In the genomic region with DNA sequence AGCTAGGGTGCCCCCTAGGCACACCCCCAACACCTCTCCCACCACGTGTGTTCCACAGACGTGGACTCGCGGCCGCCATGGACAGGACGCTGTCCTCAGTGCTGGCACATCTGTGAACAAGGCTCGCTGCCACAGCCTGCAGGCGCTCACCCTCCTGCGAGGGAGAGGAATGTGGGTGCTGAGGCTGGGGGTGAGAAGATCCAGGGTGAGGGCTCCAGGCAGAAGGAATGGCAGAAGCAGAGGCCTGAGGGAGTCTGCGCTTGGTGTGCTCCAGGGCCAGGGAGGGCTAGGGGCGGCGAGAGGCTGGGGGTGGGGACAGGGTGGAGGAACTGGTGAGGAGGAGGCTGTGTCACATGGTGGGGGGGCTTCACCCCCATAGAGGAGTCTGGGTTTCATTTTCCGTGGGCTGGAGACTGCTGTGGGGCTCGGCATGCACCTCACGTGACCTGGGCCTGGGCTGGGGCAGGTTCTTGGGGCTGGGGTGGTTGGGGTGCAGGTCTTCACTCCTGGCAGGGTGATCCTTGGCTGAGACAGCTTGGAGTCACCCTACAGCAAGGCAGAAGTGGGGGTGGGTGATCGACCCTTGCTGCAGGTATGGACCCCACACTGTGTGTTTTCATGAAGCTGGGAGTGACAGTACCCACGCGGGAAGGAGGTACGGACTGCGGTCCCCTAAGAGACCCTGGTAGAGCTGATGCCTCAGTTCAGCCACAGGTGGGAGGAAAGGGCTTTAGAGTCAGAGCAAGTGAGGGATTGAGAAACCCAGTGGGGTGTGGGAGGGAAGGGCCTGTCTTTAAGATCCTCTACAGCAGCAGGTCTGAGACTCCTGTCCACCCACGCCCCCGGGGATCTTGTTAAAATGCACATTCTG, we compare ENCODE assay signal across 1 cellular context.
TF ChIP-seq lines count a peak whose summit lies in the region.

No MANE protein-coding gene starts in this region.

TF ChIP-seq in GM23338, 12 proteins besides CTCF, POLR2A, EP300 and RAD21 (continued from another document):
- TF ChIP-seq, protein P1, sequence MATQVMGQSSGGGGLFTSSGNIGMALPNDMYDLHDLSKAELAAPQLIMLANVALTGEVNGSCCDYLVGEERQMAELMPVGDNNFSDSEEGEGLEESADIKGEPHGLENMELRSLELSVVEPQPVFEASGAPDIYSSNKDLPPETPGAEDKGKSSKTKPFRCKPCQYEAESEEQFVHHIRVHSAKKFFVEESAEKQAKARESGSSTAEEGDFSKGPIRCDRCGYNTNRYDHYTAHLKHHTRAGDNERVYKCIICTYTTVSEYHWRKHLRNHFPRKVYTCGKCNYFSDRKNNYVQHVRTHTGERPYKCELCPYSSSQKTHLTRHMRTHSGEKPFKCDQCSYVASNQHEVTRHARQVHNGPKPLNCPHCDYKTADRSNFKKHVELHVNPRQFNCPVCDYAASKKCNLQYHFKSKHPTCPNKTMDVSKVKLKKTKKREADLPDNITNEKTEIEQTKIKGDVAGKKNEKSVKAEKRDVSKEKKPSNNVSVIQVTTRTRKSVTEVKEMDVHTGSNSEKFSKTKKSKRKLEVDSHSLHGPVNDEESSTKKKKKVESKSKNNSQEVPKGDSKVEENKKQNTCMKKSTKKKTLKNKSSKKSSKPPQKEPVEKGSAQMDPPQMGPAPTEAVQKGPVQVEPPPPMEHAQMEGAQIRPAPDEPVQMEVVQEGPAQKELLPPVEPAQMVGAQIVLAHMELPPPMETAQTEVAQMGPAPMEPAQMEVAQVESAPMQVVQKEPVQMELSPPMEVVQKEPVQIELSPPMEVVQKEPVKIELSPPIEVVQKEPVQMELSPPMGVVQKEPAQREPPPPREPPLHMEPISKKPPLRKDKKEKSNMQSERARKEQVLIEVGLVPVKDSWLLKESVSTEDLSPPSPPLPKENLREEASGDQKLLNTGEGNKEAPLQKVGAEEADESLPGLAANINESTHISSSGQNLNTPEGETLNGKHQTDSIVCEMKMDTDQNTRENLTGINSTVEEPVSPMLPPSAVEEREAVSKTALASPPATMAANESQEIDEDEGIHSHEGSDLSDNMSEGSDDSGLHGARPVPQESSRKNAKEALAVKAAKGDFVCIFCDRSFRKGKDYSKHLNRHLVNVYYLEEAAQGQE (IDR thresholded peaks at IDR 0.05; ENCODE audit: unreplicated experiment): no peak
- TF ChIP-seq, protein P2, sequence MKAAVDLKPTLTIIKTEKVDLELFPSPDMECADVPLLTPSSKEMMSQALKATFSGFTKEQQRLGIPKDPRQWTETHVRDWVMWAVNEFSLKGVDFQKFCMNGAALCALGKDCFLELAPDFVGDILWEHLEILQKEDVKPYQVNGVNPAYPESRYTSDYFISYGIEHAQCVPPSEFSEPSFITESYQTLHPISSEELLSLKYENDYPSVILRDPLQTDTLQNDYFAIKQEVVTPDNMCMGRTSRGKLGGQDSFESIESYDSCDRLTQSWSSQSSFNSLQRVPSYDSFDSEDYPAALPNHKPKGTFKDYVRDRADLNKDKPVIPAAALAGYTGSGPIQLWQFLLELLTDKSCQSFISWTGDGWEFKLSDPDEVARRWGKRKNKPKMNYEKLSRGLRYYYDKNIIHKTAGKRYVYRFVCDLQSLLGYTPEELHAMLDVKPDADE (IDR thresholded peaks at IDR 0.05): no peak
- TF ChIP-seq, protein P3, sequence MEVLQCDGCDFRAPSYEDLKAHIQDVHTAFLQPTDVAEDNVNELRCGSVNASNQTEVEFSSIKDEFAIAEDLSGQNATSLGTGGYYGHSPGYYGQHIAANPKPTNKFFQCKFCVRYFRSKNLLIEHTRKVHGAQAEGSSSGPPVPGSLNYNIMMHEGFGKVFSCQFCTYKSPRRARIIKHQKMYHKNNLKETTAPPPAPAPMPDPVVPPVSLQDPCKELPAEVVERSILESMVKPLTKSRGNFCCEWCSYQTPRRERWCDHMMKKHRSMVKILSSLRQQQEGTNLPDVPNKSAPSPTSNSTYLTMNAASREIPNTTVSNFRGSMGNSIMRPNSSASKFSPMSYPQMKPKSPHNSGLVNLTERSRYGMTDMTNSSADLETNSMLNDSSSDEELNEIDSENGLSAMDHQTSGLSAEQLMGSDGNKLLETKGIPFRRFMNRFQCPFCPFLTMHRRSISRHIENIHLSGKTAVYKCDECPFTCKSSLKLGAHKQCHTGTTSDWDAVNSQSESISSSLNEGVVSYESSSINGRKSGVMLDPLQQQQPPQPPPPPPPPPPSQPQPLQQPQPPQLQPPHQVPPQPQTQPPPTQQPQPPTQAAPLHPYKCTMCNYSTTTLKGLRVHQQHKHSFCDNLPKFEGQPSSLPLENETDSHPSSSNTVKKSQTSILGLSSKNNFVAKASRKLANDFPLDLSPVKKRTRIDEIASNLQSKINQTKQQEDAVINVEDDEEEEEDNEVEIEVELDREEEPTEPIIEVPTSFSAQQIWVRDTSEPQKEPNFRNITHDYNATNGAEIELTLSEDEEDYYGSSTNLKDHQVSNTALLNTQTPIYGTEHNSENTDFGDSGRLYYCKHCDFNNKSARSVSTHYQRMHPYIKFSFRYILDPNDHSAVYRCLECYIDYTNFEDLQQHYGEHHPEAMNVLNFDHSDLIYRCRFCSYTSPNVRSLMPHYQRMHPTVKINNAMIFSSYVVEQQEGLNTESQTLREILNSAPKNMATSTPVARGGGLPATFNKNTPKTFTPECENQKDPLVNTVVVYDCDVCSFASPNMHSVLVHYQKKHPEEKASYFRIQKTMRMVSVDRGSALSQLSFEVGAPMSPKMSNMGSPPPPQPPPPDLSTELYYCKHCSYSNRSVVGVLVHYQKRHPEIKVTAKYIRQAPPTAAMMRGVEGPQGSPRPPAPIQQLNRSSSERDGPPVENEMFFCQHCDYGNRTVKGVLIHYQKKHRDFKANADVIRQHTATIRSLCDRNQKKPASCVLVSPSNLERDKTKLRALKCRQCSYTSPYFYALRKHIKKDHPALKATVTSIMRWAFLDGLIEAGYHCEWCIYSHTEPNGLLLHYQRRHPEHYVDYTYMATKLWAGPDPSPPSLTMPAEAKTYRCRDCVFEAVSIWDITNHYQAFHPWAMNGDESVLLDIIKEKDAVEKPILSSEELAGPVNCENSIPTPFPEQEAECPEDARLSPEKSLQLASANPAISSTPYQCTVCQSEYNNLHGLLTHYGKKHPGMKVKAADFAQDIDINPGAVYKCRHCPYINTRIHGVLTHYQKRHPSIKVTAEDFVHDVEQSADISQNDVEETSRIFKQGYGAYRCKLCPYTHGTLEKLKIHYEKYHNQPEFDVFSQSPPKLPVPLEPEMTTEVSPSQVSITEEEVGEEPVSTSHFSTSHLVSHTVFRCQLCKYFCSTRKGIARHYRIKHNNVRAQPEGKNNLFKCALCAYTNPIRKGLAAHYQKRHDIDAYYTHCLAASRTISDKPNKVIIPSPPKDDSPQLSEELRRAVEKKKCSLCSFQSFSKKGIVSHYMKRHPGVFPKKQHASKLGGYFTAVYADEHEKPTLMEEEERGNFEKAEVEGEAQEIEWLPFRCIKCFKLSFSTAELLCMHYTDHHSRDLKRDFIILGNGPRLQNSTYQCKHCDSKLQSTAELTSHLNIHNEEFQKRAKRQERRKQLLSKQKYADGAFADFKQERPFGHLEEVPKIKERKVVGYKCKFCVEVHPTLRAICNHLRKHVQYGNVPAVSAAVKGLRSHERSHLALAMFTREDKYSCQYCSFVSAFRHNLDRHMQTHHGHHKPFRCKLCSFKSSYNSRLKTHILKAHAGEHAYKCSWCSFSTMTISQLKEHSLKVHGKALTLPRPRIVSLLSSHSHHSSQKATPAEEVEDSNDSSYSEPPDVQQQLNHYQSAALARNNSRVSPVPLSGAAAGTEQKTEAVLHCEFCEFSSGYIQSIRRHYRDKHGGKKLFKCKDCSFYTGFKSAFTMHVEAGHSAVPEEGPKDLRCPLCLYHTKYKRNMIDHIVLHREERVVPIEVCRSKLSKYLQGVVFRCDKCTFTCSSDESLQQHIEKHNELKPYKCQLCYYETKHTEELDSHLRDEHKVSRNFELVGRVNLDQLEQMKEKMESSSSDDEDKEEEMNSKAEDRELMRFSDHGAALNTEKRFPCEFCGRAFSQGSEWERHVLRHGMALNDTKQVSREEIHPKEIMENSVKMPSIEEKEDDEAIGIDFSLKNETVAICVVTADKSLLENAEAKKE (CRISPR knock-in tag; IDR thresholded peaks at IDR 0.05): no peak
